Comparison of ENCODE assay signal across 1 cellular context in the genomic region with DNA sequence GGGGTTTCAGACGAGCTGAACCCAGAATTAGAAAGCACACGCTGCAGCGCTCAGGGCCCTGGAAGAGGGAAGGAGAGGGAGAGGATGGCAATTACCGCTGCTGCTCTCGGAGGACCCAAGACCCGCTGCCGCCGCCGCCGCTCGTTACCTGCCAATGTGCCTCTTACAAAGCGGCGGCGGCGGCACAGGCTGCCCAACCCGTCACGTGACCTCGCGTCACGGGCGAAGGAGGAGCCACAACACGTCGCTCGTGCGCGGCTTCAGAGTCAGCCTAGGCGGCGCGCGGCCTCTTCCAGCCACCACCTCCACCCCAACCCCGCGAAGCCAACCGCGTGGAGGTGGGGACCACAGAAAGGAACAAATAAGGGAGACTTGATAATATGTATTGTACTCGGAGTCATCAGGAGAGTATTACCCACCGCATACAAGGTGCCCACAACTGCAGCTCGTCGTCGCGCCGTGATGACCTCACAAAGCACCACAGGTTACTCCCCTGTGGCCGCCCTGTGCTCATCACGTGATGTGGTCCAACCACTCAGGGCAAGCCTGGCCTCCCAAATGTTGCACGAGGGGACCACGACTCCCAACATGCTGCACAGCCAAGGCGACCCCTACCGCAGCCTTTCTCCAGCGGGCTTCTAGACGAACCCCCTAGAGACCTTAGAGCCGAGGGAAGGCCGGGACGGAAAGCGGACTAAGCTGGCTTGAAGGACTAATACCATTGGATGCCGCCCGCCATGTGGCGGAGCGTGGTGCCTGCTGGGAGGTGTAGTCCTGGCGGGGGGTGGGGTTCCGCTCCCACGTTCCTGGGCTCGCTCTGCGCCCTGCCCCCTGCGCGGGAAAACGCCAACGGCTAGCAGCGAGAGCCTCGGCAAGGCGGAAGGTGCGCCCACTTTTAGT.
TF ChIP-seq lines count a peak whose summit lies in the region.

A gene with protein sequence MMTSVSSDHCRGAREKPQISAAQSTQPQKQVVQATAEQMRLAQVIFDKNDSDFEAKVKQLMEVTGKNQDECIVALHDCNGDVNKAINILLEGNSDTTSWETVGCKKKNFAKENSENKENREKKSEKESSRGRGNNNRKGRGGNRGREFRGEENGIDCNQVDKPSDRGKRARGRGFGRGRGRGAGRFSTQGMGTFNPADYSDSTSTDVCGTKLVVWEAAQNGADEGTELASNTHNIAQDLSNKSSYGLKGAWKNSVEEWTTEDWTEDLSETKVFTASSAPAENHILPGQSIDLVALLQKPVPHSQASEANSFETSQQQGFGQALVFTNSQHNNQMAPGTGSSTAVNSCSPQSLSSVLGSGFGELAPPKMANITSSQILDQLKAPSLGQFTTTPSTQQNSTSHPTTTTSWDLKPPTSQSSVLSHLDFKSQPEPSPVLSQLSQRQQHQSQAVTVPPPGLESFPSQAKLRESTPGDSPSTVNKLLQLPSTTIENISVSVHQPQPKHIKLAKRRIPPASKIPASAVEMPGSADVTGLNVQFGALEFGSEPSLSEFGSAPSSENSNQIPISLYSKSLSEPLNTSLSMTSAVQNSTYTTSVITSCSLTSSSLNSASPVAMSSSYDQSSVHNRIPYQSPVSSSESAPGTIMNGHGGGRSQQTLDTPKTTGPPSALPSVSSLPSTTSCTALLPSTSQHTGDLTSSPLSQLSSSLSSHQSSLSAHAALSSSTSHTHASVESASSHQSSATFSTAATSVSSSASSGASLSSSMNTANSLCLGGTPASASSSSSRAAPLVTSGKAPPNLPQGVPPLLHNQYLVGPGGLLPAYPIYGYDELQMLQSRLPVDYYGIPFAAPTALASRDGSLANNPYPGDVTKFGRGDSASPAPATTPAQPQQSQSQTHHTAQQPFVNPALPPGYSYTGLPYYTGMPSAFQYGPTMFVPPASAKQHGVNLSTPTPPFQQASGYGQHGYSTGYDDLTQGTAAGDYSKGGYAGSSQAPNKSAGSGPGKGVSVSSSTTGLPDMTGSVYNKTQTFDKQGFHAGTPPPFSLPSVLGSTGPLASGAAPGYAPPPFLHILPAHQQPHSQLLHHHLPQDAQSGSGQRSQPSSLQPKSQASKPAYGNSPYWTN (minus strand): TSS at position 158 of the 900 bp plus-strand sequence. CDS start 31,739 bp downstream, outside the sequence.

TF ChIP-seq in K562, 482 proteins besides CTCF, POLR2A, EP300 and RAD21 (continued from another document and continues in another):
- TF ChIP-seq, protein P1, sequence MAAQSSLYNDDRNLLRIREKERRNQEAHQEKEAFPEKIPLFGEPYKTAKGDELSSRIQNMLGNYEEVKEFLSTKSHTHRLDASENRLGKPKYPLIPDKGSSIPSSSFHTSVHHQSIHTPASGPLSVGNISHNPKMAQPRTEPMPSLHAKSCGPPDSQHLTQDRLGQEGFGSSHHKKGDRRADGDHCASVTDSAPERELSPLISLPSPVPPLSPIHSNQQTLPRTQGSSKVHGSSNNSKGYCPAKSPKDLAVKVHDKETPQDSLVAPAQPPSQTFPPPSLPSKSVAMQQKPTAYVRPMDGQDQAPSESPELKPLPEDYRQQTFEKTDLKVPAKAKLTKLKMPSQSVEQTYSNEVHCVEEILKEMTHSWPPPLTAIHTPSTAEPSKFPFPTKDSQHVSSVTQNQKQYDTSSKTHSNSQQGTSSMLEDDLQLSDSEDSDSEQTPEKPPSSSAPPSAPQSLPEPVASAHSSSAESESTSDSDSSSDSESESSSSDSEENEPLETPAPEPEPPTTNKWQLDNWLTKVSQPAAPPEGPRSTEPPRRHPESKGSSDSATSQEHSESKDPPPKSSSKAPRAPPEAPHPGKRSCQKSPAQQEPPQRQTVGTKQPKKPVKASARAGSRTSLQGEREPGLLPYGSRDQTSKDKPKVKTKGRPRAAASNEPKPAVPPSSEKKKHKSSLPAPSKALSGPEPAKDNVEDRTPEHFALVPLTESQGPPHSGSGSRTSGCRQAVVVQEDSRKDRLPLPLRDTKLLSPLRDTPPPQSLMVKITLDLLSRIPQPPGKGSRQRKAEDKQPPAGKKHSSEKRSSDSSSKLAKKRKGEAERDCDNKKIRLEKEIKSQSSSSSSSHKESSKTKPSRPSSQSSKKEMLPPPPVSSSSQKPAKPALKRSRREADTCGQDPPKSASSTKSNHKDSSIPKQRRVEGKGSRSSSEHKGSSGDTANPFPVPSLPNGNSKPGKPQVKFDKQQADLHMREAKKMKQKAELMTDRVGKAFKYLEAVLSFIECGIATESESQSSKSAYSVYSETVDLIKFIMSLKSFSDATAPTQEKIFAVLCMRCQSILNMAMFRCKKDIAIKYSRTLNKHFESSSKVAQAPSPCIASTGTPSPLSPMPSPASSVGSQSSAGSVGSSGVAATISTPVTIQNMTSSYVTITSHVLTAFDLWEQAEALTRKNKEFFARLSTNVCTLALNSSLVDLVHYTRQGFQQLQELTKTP (IDR thresholded peaks at IDR 0.05; ENCODE audit: low read depth in 1 of 2, partially characterized antibody in 2 of 2), result peak in 1 of 2 experiments; percentile 91
- TF ChIP-seq KAT2B (IDR thresholded peaks at IDR 0.05; ENCODE audit: low read depth, low read length), result no peak
- TF ChIP-seq, protein P2, sequence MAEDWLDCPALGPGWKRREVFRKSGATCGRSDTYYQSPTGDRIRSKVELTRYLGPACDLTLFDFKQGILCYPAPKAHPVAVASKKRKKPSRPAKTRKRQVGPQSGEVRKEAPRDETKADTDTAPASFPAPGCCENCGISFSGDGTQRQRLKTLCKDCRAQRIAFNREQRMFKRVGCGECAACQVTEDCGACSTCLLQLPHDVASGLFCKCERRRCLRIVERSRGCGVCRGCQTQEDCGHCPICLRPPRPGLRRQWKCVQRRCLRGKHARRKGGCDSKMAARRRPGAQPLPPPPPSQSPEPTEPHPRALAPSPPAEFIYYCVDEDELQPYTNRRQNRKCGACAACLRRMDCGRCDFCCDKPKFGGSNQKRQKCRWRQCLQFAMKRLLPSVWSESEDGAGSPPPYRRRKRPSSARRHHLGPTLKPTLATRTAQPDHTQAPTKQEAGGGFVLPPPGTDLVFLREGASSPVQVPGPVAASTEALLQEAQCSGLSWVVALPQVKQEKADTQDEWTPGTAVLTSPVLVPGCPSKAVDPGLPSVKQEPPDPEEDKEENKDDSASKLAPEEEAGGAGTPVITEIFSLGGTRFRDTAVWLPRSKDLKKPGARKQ (CRISPR knock-in tag; IDR thresholded peaks at IDR 0.05), result no peak
- TF ChIP-seq, protein P3, sequence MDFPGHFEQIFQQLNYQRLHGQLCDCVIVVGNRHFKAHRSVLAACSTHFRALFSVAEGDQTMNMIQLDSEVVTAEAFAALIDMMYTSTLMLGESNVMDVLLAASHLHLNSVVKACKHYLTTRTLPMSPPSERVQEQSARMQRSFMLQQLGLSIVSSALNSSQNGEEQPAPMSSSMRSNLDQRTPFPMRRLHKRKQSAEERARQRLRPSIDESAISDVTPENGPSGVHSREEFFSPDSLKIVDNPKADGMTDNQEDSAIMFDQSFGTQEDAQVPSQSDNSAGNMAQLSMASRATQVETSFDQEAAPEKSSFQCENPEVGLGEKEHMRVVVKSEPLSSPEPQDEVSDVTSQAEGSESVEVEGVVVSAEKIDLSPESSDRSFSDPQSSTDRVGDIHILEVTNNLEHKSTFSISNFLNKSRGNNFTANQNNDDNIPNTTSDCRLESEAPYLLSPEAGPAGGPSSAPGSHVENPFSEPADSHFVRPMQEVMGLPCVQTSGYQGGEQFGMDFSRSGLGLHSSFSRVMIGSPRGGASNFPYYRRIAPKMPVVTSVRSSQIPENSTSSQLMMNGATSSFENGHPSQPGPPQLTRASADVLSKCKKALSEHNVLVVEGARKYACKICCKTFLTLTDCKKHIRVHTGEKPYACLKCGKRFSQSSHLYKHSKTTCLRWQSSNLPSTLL (IDR thresholded peaks at IDR 0.05), result no peak
- no peak for TF ChIP-seq NFIX (CRISPR knock-in tag; IDR thresholded peaks at IDR 0.05; ENCODE audit: low read depth)
- no peak for TF ChIP-seq MED1 (CRISPR knock-in tag; IDR thresholded peaks at IDR 0.05; ENCODE audit: borderline replicate concordance)
- no peak for TF ChIP-seq XRCC3 (IDR thresholded peaks at IDR 0.05)
- TF ChIP-seq NR2C2 (CRISPR knock-in tag; IDR thresholded peaks at IDR 0.05), result peak; percentile 66; the same call in 1 of the 2 replicates
- TF ChIP-seq NR2C2 (tag; IDR thresholded peaks at IDR 0.05), result peak; percentile 90
- TF ChIP-seq RBM14 (IDR thresholded peaks at IDR 0.05; ENCODE audit: borderline replicate concordance, insufficient read depth, low read depth, low read length), result no peak
- TF ChIP-seq ZNF140 (CRISPR knock-in tag; IDR thresholded peaks at IDR 0.05), result no peak
- no peak for TF ChIP-seq DNMT1 (IDR thresholded peaks at IDR 0.05)
- TF ChIP-seq ZNF121 (CRISPR knock-in tag; conservative IDR thresholded peaks at IDR 0.05), result no peak
- TF ChIP-seq ARID1B (IDR thresholded peaks at IDR 0.05), result no peak
- TF ChIP-seq, protein P4, sequence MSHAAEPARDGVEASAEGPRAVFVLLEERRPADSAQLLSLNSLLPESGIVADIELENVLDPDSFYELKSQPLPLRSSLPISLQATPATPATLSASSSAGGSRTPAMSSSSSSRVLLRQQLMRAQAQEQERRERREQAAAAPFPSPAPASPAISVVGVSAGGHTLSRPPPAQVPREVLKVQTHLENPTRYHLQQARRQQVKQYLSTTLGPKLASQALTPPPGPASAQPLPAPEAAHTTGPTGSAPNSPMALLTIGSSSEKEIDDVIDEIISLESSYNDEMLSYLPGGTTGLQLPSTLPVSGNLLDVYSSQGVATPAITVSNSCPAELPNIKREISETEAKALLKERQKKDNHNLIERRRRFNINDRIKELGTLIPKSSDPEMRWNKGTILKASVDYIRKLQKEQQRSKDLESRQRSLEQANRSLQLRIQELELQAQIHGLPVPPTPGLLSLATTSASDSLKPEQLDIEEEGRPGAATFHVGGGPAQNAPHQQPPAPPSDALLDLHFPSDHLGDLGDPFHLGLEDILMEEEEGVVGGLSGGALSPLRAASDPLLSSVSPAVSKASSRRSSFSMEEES (CRISPR knock-in tag; IDR thresholded peaks at IDR 0.05), result peak; percentile 99
- no peak for TF ChIP-seq ZNF41 (CRISPR knock-in tag; conservative IDR thresholded peaks at IDR 0.05)
- no peak for TF ChIP-seq RHOXF2B (CRISPR knock-in tag; conservative IDR thresholded peaks at IDR 0.05)
- TF ChIP-seq CEBPG (CRISPR knock-in tag; IDR thresholded peaks at IDR 0.05), result no peak
- no peak for TF ChIP-seq CEBPG (tag; conservative IDR thresholded peaks at IDR 0.05 in 1 of 2, IDR thresholded peaks at IDR 0.05 in 1 of 2)
- TF ChIP-seq ZNF766 (CRISPR knock-in tag; conservative IDR thresholded peaks at IDR 0.05), result no peak
- TF ChIP-seq ZZZ3 (IDR thresholded peaks at IDR 0.05), result no peak
- TF ChIP-seq, protein P5, sequence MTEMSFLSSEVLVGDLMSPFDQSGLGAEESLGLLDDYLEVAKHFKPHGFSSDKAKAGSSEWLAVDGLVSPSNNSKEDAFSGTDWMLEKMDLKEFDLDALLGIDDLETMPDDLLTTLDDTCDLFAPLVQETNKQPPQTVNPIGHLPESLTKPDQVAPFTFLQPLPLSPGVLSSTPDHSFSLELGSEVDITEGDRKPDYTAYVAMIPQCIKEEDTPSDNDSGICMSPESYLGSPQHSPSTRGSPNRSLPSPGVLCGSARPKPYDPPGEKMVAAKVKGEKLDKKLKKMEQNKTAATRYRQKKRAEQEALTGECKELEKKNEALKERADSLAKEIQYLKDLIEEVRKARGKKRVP (CRISPR knock-in tag; IDR thresholded peaks at IDR 0.05), result no peak
- no peak for TF ChIP-seq MCM7 (IDR thresholded peaks at IDR 0.05)
- TF ChIP-seq, protein P6, sequence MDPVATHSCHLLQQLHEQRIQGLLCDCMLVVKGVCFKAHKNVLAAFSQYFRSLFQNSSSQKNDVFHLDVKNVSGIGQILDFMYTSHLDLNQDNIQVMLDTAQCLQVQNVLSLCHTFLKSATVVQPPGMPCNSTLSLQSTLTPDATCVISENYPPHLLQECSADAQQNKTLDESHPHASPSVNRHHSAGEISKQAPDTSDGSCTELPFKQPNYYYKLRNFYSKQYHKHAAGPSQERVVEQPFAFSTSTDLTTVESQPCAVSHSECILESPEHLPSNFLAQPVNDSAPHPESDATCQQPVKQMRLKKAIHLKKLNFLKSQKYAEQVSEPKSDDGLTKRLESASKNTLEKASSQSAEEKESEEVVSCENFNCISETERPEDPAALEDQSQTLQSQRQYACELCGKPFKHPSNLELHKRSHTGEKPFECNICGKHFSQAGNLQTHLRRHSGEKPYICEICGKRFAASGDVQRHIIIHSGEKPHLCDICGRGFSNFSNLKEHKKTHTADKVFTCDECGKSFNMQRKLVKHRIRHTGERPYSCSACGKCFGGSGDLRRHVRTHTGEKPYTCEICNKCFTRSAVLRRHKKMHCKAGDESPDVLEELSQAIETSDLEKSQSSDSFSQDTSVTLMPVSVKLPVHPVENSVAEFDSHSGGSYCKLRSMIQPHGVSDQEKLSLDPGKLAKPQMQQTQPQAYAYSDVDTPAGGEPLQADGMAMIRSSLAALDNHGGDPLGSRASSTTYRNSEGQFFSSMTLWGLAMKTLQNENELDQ (CRISPR knock-in tag; IDR thresholded peaks at IDR 0.05; ENCODE audit: borderline replicate concordance), result no peak
- TF ChIP-seq ZFP1 (CRISPR knock-in tag; IDR thresholded peaks at IDR 0.05), result no peak
- TF ChIP-seq SRSF7 (optimal IDR thresholded peaks at IDR 0.05; ENCODE audit: low read depth, low read length), result no peak
- no peak for TF ChIP-seq PHB2 (IDR thresholded peaks at IDR 0.05; ENCODE audit: low read depth)
- TF ChIP-seq ZNF75A (CRISPR knock-in tag; IDR thresholded peaks at IDR 0.05), result no peak
- no peak for TF ChIP-seq ADNP (tag; IDR thresholded peaks at IDR 0.05)
- TF ChIP-seq POLR2G (IDR thresholded peaks at IDR 0.05; ENCODE audit: low read depth, low read length), result peak; percentile 98
- peak; percentile 51 to 78; a peak in 1 of 4 replicates for TF ChIP-seq SIN3A (IDR thresholded peaks at IDR 0.05; ENCODE audit: borderline replicate concordance in 2 of 2, control insufficient read depth in 1 of 2, low read depth in 2 of 2, low read length in 2 of 2)
- TF ChIP-seq, protein P7, sequence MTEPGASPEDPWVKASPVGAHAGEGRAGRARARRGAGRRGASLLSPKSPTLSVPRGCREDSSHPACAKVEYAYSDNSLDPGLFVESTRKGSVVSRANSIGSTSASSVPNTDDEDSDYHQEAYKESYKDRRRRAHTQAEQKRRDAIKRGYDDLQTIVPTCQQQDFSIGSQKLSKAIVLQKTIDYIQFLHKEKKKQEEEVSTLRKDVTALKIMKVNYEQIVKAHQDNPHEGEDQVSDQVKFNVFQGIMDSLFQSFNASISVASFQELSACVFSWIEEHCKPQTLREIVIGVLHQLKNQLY (CRISPR knock-in tag; conservative IDR thresholded peaks at IDR 0.05), result 0 out of 4 replicates have a peak, but pooled peaks of 1 of the 2 experiments have one; percentile 38
- TF ChIP-seq DPF2 (IDR thresholded peaks at IDR 0.05), result no peak
- TF ChIP-seq TOE1 (IDR thresholded peaks at IDR 0.05; ENCODE audit: borderline replicate concordance), result peak; percentile 99
- TF ChIP-seq TOE1 (CRISPR knock-in tag; IDR thresholded peaks at IDR 0.05; ENCODE audit: borderline replicate concordance, low read depth), result no peak
- TF ChIP-seq, protein P8, sequence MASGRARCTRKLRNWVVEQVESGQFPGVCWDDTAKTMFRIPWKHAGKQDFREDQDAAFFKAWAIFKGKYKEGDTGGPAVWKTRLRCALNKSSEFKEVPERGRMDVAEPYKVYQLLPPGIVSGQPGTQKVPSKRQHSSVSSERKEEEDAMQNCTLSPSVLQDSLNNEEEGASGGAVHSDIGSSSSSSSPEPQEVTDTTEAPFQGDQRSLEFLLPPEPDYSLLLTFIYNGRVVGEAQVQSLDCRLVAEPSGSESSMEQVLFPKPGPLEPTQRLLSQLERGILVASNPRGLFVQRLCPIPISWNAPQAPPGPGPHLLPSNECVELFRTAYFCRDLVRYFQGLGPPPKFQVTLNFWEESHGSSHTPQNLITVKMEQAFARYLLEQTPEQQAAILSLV (tag; IDR thresholded peaks at IDR 0.05), result no peak
